Comparison of ENCODE assay signal across 18 cellular contexts in the genomic region with DNA sequence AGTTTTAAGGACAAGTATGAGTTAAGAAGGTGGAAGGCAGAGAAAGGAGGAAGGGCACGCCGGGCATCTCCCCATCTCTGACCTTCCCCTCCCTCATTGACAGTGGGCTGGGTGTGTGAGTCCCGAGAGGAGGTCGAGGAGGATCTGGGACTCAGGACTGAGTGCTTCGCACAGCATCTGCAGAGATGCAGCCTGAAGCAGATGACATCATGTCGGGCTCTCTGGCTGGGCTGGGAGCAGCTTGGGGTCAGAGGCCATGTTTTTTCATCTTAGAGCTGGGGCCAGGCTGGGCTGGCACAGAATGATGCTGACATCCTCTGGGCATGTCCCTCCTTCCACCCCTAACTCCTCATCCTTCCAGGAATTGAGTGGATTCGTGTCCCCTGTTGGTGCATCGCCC. TPM values are rescaled to one million over a fixed set of nuclear protein-coding genes. Genes with fewer than 3 reads are reported as not detected.
"Had no signal": no experiment of that assay in that cellular context is flagged by ENCODE, and none has a peak within 500 bp of the region (broad histone marks: within the 10 kb centered on the region; RNA-seq: fewer than 3 reads in every experiment).

No MANE protein-coding gene starts in this region.

- H3K4me1 Mint-ChIP-seq: nephron had no signal

- H3K4me3 Mint-ChIP-seq: activated CD4-positive, alpha-beta memory T cell treated with anti-CD3 and anti-CD28 coated beads for 36 hours; activated CD4-positive, alpha-beta T cell treated with anti-CD3 and anti-CD28 coated beads for 36 hours; nephron; stimulated activated naive CD8-positive, alpha-beta T cell treated with anti-CD3 and anti-CD28 coated beads, Interleukin-15, Interleukin-2, amounts not matched to agents 100 ng/mL and 50 ng/mL, for 24 hours had no signal

- DNase-seq: activated CD4-positive, alpha-beta memory T cell treated with anti-CD3 and anti-CD28 coated beads for 36 hours; activated CD4-positive, alpha-beta T cell treated with anti-CD3 and anti-CD28 coated beads for 36 hours; activated gamma-delta T cell; activated T-cell treated with anti-CD3 and anti-CD28 coated beads, Interleukin-2, amount 50 U/mL, for 48 hours; colonic mucosa; effector CD4-positive, alpha-beta T cell; mesenchymal stem cell; SJCRH30; small intestine; T-helper 2 cell; upper lobe of left lung had no signal

- H3K4me1 ChIP-seq: colonic mucosa, pancreas, SJCRH30 had no signal

- H3K4me3 ChIP-seq: colonic mucosa, pancreas, SJCRH30, upper lobe of left lung had no signal

- H3K9me3 Mint-ChIP-seq: activated CD4-positive, alpha-beta memory T cell treated with anti-CD3 and anti-CD28 coated beads for 36 hours; nephron; stimulated activated naive CD8-positive, alpha-beta T cell treated with anti-CD3 and anti-CD28 coated beads, Interleukin-15, Interleukin-2, amounts not matched to agents 100 ng/mL and 50 ng/mL, for 24 hours had no signal

- H3K27me3 ChIP-seq: colonic mucosa, pancreas, SJCRH30, upper lobe of left lung had no signal

- H3K27me3 Mint-ChIP-seq: activated CD4-positive, alpha-beta memory T cell treated with anti-CD3 and anti-CD28 coated beads for 36 hours; activated CD4-positive, alpha-beta T cell treated with anti-CD3 and anti-CD28 coated beads for 36 hours; stimulated activated naive CD8-positive, alpha-beta T cell treated with anti-CD3 and anti-CD28 coated beads, Interleukin-15, Interleukin-2, amounts not matched to agents 100 ng/mL and 50 ng/mL, for 24 hours had no signal

- H3K36me3 ChIP-seq: colonic mucosa, pancreas, SJCRH30 had no signal

- H3K27ac Mint-ChIP-seq: activated CD4-positive, alpha-beta memory T cell treated with anti-CD3 and anti-CD28 coated beads for 36 hours; activated CD4-positive, alpha-beta T cell treated with anti-CD3 and anti-CD28 coated beads for 36 hours; activated naive CD4-positive, alpha-beta T cell treated with anti-CD3 and anti-CD28 coated beads, Interleukin-2, amount 50 U/mL, for 72 hours; nephron; stimulated activated naive CD8-positive, alpha-beta T cell treated with anti-CD3 and anti-CD28 coated beads, Interleukin-15, Interleukin-2, amounts not matched to agents 100 ng/mL and 50 ng/mL, for 24 hours had no signal

- H3K36me3 Mint-ChIP-seq: activated CD4-positive, alpha-beta memory T cell treated with anti-CD3 and anti-CD28 coated beads for 36 hours; activated naive CD4-positive, alpha-beta T cell treated with anti-CD3 and anti-CD28 coated beads, Interleukin-2, amount 50 U/mL, for 72 hours had no signal

- FAIRE-seq: frontal cortex, keratinocyte, pancreas, small intestine had no signal

- H3K9me3 ChIP-seq: colonic mucosa, pancreas, SJCRH30, upper lobe of left lung had no signal

- H3K27ac ChIP-seq: colonic mucosa, epithelial cell of prostate, pancreas, SJCRH30 had no signal

RNA-seq across cellular contexts. Expression of a gene that starts 43.5 kb away (rescaled TPM):
- total RNA-seq: activated CD4-positive, alpha-beta memory T cell treated with anti-CD3 and anti-CD28 coated beads for 36 hours; activated CD4-positive, alpha-beta T cell treated with anti-CD3 and anti-CD28 coated beads for 36 hours; activated naive CD4-positive, alpha-beta T cell treated with anti-CD3 and anti-CD28 coated beads, Interleukin-2, amount 50 U/mL, for 72 hours had no signal
- polyA plus RNA-seq: keratinocyte had no signal
